ENCODE assay signal across 9 cellular contexts in genomic region chr15:40367038-40367672, GRCh38. TPM values are rescaled to one million over a fixed set of nuclear protein-coding genes. Genes with fewer than 3 reads are reported as not detected.
DNase-seq lines count a peak whose midpoint lies in the region; ATAC-seq and TF ChIP-seq lines count a peak whose summit lies in the region.
"Had no signal": no experiment of that assay in that cellular context is flagged by ENCODE, and none has a peak within 500 bp of the region (broad histone marks: within the 10 kb centered on the region; RNA-seq: fewer than 3 reads in every experiment).

No MANE protein-coding gene starts in this region.

- H3K36me3 Mint-ChIP-seq in activated naive CD4-positive, alpha-beta T cell treated with anti-CD3 and anti-CD28 coated beads for 36 hours (ENCODE audit: low read depth) = no peaks in the 10 kb centered on the region

- H3K9me3 ChIP-seq in mucosa of stomach (ENCODE audit: control insufficient read depth, low read length) (no peaks in the 10 kb centered on the region), upper lobe of right lung (no peaks in the 10 kb centered on the region)

- peaks cover 11% of the 10 kb centered on the region for H3K4me1 Mint-ChIP-seq in activated naive CD4-positive, alpha-beta T cell treated with anti-CD3 and anti-CD28 coated beads for 36 hours (ENCODE audit: low read depth)

- peaks cover 4% of the 10 kb centered on the region for H3K36me3 ChIP-seq in mucosa of stomach (ENCODE audit: control insufficient read depth, insufficient read depth, low read length)
- no peaks in the 10 kb centered on the region for H3K36me3 ChIP-seq in upper lobe of right lung

- H3K9ac ChIP-seq in mucosa of stomach (ENCODE audit: low read length) = peak overlapping the region; percentile 25

- peak overlapping the region; percentile 75 for H3K4me3 Mint-ChIP-seq in activated naive CD4-positive, alpha-beta T cell treated with anti-CD3 and anti-CD28 coated beads for 36 hours

- H3K27ac ChIP-seq in upper lobe of right lung = peak overlapping the region; percentile 42

- H3K27me3 Mint-ChIP-seq in activated naive CD4-positive, alpha-beta T cell treated with anti-CD3 and anti-CD28 coated beads for 36 hours (ENCODE audit: low read depth) = no peaks in the 10 kb centered on the region

- ATAC-seq in upper lobe of right lung = no peak

- H3K9me3 Mint-ChIP-seq in activated naive CD4-positive, alpha-beta T cell treated with anti-CD3 and anti-CD28 coated beads for 36 hours = no peaks in the 10 kb centered on the region

- CTCF ChIA-PET in activated naive CD4-positive, alpha-beta T cell treated with anti-CD3 and anti-CD28 coated beads for 36 hours (lab: Charles Lee) = interaction anchor here (0.7 to 5.8 kb wide), 17 partner anchors 8 to 103 kb away, joined by 3 to 50 read pairs (median 4); partner anchors contain the start of genes DISP2, IVD, KNSTRN and PLCB2

- H3K27me3 ChIP-seq in mucosa of stomach (ENCODE audit: control insufficient read depth, insufficient read depth, low read length) = no peaks in the 10 kb centered on the region
- no peaks in the 10 kb centered on the region for H3K27me3 ChIP-seq in upper lobe of right lung

- no peak overlapping the region for H3K27ac Mint-ChIP-seq in activated naive CD4-positive, alpha-beta T cell treated with anti-CD3 and anti-CD28 coated beads for 36 hours

- no peak for TF ChIP-seq CTCF in upper lobe of right lung (IDR thresholded peaks at IDR 0.05)

- H3K4me1 ChIP-seq in mucosa of stomach (ENCODE audit: control insufficient read depth, insufficient read depth, low read length) = peaks cover 32% of the 10 kb centered on the region
- peaks cover 12% of the 10 kb centered on the region for H3K4me1 ChIP-seq in upper lobe of right lung

- no peak for DNase-seq in activated naive CD4-positive, alpha-beta T cell treated with anti-CD3 and anti-CD28 coated beads for 36 hours
- no peak for DNase-seq in activated naive CD4-positive, alpha-beta T cell treated with Interleukin-2 at 50 U/mL for 16 hours
- peak; percentile 81 for DNase-seq in cerebellum (ENCODE audit: low spot score)
- DNase-seq in upper lobe of right lung = peak; percentile 64
- no peak for DNase-seq in activated CD4-positive, CD25-positive, alpha-beta regulatory T cell treated with anti-CD3 and anti-CD28 coated beads, Interleukin-2, amount 50 U/mL, for 72 hours
- DNase-seq in stimulated activated CD4-positive, alpha-beta T cell treated with anti-CD3 and anti-CD28 coated beads, Interleukin-4, amount 100 ng/mL, for 24 hours = no peak
- no peak for DNase-seq in HT-29 (ENCODE audit: low spot score)

- H3K4me3 ChIP-seq in mucosa of stomach (ENCODE audit: low read length) (no peak overlapping the region), upper lobe of right lung (peak overlapping the region; percentile 48)

- intact Hi-C loops in activated naive CD4-positive, alpha-beta T cell treated with anti-CD3 and anti-CD28 coated beads for 36 hours (cut with micrococcal nuclease) = no loop called here
- intact Hi-C loops in upper lobe of right lung (cut with DNase I) = loop anchor here (10.0 kb wide), 1 partner anchor 58 kb away; no protein-coding TSS in a partner anchor

RNA-seq across cellular contexts. Expression of gene DISP2, which starts 9.1 kb away (rescaled TPM):
- under 1 TPM in 1 of 2 experiments, not detected in 1; 0.02 TPM for total RNA-seq in activated naive CD4-positive, alpha-beta T cell treated with anti-CD3 and anti-CD28 coated beads for 36 hours
- total RNA-seq in cerebellum = 30.9 TPM
- total RNA-seq in upper lobe of right lung = 6.5 TPM
- total RNA-seq in HT-29 (2014; rRNA removed; shearing (Covaris generic)) = 0.81 and 1.3 TPM in 2 replicates

RNA-seq across cellular contexts. Expression of gene KNSTRN, which starts 15.4 kb away (rescaled TPM):
- total RNA-seq in activated naive CD4-positive, alpha-beta T cell treated with anti-CD3 and anti-CD28 coated beads for 36 hours = 10 to 100 TPM; 60.7 to 62.1 TPM
- total RNA-seq in cerebellum (27.2 TPM), upper lobe of right lung (18.1 TPM)
- 58.7 and 72.9 TPM in 2 replicates for total RNA-seq in HT-29 (2014; rRNA removed; shearing (Covaris generic))

RNA-seq across cellular contexts. Expression of gene PHGR1, which starts 16.3 kb away (rescaled TPM):
- total RNA-seq in activated naive CD4-positive, alpha-beta T cell treated with anti-CD3 and anti-CD28 coated beads for 36 hours = not detected
- total RNA-seq in cerebellum (not detected), upper lobe of right lung (not detected)
- 72.8 and 94.3 TPM in 2 replicates for total RNA-seq in HT-29 (2014; rRNA removed; shearing (Covaris generic))
- total RNA-seq: H4 had no signal

RNA-seq across cellular contexts. Expression of gene CCDC9B, which starts 26.4 kb away (rescaled TPM):
- total RNA-seq in activated naive CD4-positive, alpha-beta T cell treated with anti-CD3 and anti-CD28 coated beads for 36 hours = 1 to 10 TPM; 1.9 to 2.2 TPM
- total RNA-seq in cerebellum (0.73 TPM), upper lobe of right lung (72.5 TPM)
- 15.3 and 16.4 TPM in 2 replicates for total RNA-seq in HT-29 (2014; rRNA removed; shearing (Covaris generic))

RNA-seq across cellular contexts. Expression of gene IVD, which starts 38.4 kb away (rescaled TPM):
- 10 to 100 TPM; 33.1 to 34.1 TPM for total RNA-seq in activated naive CD4-positive, alpha-beta T cell treated with anti-CD3 and anti-CD28 coated beads for 36 hours
- total RNA-seq in cerebellum = 37.3 TPM
- total RNA-seq in upper lobe of right lung = 115 TPM
- 38.8 and 44.6 TPM in 2 replicates for total RNA-seq in HT-29 (2014; rRNA removed; shearing (Covaris generic))

Comparison
In these comparisons a context has a peak if more than half of its experiments do, and no peak if none do; other contexts are left out.
1. DNase-seq: peak in cerebellum (single experiment) and upper lobe of right lung (single experiment); none in activated naive CD4-positive, alpha-beta T cell treated with anti-CD3 and anti-CD28 coated beads for 36 hours (single experiment), activated naive CD4-positive, alpha-beta T cell treated with Interleukin-2 at 50 U/mL for 16 hours (single experiment), activated CD4-positive, CD25-positive, alpha-beta regulatory T cell treated with anti-CD3 and anti-CD28 coated beads, Interleukin-2, amount 50 U/mL, for 72 hours (single experiment), stimulated activated CD4-positive, alpha-beta T cell treated with anti-CD3 and anti-CD28 coated beads, Interleukin-4, amount 100 ng/mL, for 24 hours (single experiment) and HT-29 (single experiment).
2. RNA of gene PHGR1, which starts 16.3 kb away (total RNA-seq): 72.8 to 94.3 TPM in HT-29; not detected in activated naive CD4-positive, alpha-beta T cell treated with anti-CD3 and anti-CD28 coated beads for 36 hours, not detected in cerebellum (single experiment) and not detected in upper lobe of right lung (single experiment); every median in the first group is over 10 times any median in the second.